ENCODE assay signal across 19 cellular contexts in genomic region chr2:188332619-188333018, GRCh38.
"Had no signal": no experiment of that assay in that cellular context is flagged by ENCODE, and none has a peak within 500 bp of the region (broad histone marks: within the 10 kb centered on the region; RNA-seq: fewer than 3 reads in every experiment).

No MANE protein-coding gene starts in this region.

- H3K36me3 ChIP-seq: prostate gland, WERI-Rb-1 had no signal

- H3K4me3 ChIP-seq: body of pancreas, dorsolateral prefrontal cortex, prostate gland, testis had no signal

- H3K9me3 Mint-ChIP-seq: activated naive CD8-positive, alpha-beta T cell treated with anti-CD3 and anti-CD28 coated beads for 36 hours; endodermal cell; stimulated activated effector memory CD8-positive, alpha-beta T cell treated with anti-CD3 and anti-CD28 coated beads, Interleukin-12 subunit alpha, Interleukin-12 subunit beta, amount 100 ng/mL, for 72 hours had no signal

- H3K4me1 ChIP-seq: prostate gland had no signal

- H3K4me3 Mint-ChIP-seq: activated naive CD8-positive, alpha-beta T cell treated with anti-CD3 and anti-CD28 coated beads for 36 hours; endodermal cell; stimulated activated effector memory CD8-positive, alpha-beta T cell treated with anti-CD3 and anti-CD28 coated beads, Interleukin-12 subunit alpha, Interleukin-12 subunit beta, amount 100 ng/mL, for 72 hours had no signal

- H3K27me3 Mint-ChIP-seq: activated naive CD8-positive, alpha-beta T cell treated with anti-CD3 and anti-CD28 coated beads for 36 hours had no signal

- H3K36me3 Mint-ChIP-seq: activated naive CD8-positive, alpha-beta T cell treated with anti-CD3 and anti-CD28 coated beads for 36 hours; stimulated activated effector memory CD8-positive, alpha-beta T cell treated with anti-CD3 and anti-CD28 coated beads, Interleukin-12 subunit alpha, Interleukin-12 subunit beta, amount 100 ng/mL, for 72 hours had no signal

- DNase-seq: activated CD4-positive, alpha-beta T cell treated with anti-CD3 and anti-CD28 coated beads, Interleukin-2, amount 50 U/mL, for 48 hours; activated naive CD4-positive, alpha-beta T cell; activated naive CD8-positive, alpha-beta T cell treated with anti-CD3 and anti-CD28 coated beads for 36 hours; amygdala; body of pancreas; caudate nucleus; dorsolateral prefrontal cortex; endodermal cell; hypothalamus; islet precursor cell; midbrain; small intestine; stimulated activated CD4-positive, alpha-beta T cell treated with anti-CD3 and anti-CD28 coated beads, Interleukin-4, amount 100 ng/mL, for 1 hour; testis; WERI-Rb-1 had no signal

- H3K27ac ChIP-seq: dorsolateral prefrontal cortex, epithelial cell of prostate, prostate gland, testis, WERI-Rb-1 had no signal

- ATAC-seq: body of pancreas; right cardiac atrium; stimulated activated effector memory CD8-positive, alpha-beta T cell treated with anti-CD3 and anti-CD28 coated beads, Interleukin-12 subunit alpha, Interleukin-12 subunit beta, amount 100 ng/mL, for 72 hours had no signal

- H3K9me3 ChIP-seq: body of pancreas, prostate gland, testis had no signal

- H3K27ac Mint-ChIP-seq: activated naive CD8-positive, alpha-beta T cell treated with anti-CD3 and anti-CD28 coated beads for 36 hours; endodermal cell; stimulated activated effector memory CD8-positive, alpha-beta T cell treated with anti-CD3 and anti-CD28 coated beads, Interleukin-12 subunit alpha, Interleukin-12 subunit beta, amount 100 ng/mL, for 72 hours had no signal

- H3K4me1 Mint-ChIP-seq: activated naive CD8-positive, alpha-beta T cell treated with anti-CD3 and anti-CD28 coated beads for 36 hours; stimulated activated effector memory CD8-positive, alpha-beta T cell treated with anti-CD3 and anti-CD28 coated beads, Interleukin-12 subunit alpha, Interleukin-12 subunit beta, amount 100 ng/mL, for 72 hours had no signal

- H3K27me3 ChIP-seq: body of pancreas, dorsolateral prefrontal cortex, testis had no signal
